In the genomic region with DNA sequence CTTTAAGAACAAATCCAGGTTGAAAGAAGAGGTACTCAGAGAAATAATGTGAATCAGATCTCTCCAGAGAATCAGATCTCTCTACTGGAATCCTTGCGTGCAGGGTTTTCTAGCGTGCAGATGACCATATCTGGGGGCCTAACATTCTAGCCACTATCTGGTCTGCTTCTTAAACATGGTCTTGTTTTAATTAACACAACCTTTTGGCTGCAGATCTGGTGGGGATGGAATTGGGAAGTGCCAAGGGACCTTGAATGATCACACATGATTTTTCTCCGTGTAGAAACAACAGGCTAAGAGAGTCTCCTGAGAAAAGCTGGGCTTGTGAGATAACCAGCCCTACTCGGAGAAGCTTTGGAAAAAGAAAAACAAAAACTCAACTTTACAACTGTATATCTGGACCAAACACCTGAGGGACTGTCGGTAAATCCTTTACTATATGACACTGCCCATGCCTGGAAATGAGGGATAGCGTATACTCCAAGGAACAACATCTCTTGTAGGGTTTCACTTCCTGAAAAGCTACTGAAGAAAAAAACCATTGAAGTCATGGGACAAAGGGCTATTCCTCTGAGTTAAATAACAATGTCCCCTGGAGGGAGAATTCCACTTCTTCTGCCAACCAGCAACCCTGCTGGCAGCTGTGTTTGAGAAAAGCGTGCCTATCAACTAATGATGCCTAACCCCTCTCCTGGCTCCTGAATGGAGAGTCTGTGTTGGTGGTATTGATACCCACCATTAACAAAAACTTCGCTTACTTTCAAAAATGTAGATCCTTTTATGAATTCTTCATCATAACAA, we compare ENCODE assay signal across 24 cellular contexts.
A peak's percentile ranks its signal among the peaks of the same experiment; 100 is the strongest.
DNase-seq lines count a peak whose midpoint lies in the region; ATAC-seq, FAIRE-seq and TF ChIP-seq lines count a peak whose summit lies in the region.
"Had no signal": no experiment of that assay in that cellular context is flagged by ENCODE, and none has a peak within 500 bp of the region (broad histone marks: within the 10 kb centered on the region; RNA-seq: fewer than 3 reads in every experiment).

No MANE protein-coding gene starts in this region.

- intact Hi-C loops in HepG2 (cut with micrococcal nuclease; ENCODE audit: unreplicated experiment) = no loop called here

- no peaks in the 10 kb centered on the region for H3K27me3 ChIP-seq in tibial nerve
- 0 out of 5 replicates have a peak, but pooled peaks cover 0 to 2% of the 10 kb centered on the region in 2 experiments for H3K27me3 ChIP-seq in HepG2 (ENCODE audit: control insufficient read depth in 1 of 2, insufficient read depth in 2 of 2, low read length in 2 of 2)
- H3K27me3 ChIP-seq: hepatocyte, transverse colon had no signal

- no peaks in the 10 kb centered on the region for H3K79me2 ChIP-seq in HepG2 (ENCODE audit: insufficient read depth, low read length)
- H3K79me2 ChIP-seq: hepatocyte had no signal

- no peak for ATAC-seq in HepG2
- ATAC-seq: stimulated activated effector memory CD8-positive, alpha-beta T cell treated with anti-CD3 and anti-CD28 coated beads, Interleukin-12 subunit alpha, Interleukin-12 subunit beta, amount 100 ng/mL, for 72 hours had no signal

- no peak for TF ChIP-seq RAD21 in HepG2 (CRISPR knock-in tag; IDR thresholded peaks at IDR 0.05)

- no TSS peak for BruUV-seq in HepG2 (replicated peaks; lab: Mats Ljungman, UMichigan)

- in situ Hi-C loops in HepG2 (cut with HindIII; ENCODE audit: extremely low pct_ligation_motif_present, low pct_unique_long_range_greater_than_20kb) = no loop called here

- TF ChIP-seq CTCF in AG10803 (conservative IDR thresholded peaks at IDR 0.05; ENCODE audit: low read length) (no peak), osteocyte (IDR thresholded peaks at IDR 0.05) (no peak), tibial nerve (IDR thresholded peaks at IDR 0.05) (no peak), HepG2 (CRISPR knock-in tag; IDR thresholded peaks at IDR 0.05) (no peak)

- H3K4me3 ChIP-seq in AG10803 (ENCODE audit: low read length) (no peak overlapping the region), tibial nerve (no peak overlapping the region), HepG2 (replicated peaks in 1 of 3; ENCODE audit: insufficient read depth in 1 of 3, low read depth in 2 of 3, low read length in 3 of 3) (no peak overlapping the region)
- H3K4me3 ChIP-seq: HAP-1, hepatocyte, transverse colon had no signal

- H3K36me3 ChIP-seq in tibial nerve (no peaks in the 10 kb centered on the region), HepG2 (replicated peaks in 1 of 2; ENCODE audit: control insufficient read depth in 1 of 2, insufficient read depth in 2 of 2, low read length in 2 of 2) (no peaks in the 10 kb centered on the region)
- H3K36me3 ChIP-seq: HAP-1, transverse colon had no signal

- DNase-seq in AG10803 (ENCODE audit: low read depth) (peak; percentile 77), MV-4-11 (lab: John Stamatoyannopoulos, UW) (peak; percentile 53), globus pallidus (ENCODE audit: low spot score) (peak; percentile 41), osteocyte (ENCODE audit: extremely low spot score, unreplicated experiment) (peak; percentile 32), COR-L47 (lab: John Stamatoyannopoulos, UW) (no peak), tibial nerve (ENCODE audit: low spot score in 2 of 2) (no peak), HepG2 (ENCODE audit: low spot score) (no peak), NCI-H774 (lab: John Stamatoyannopoulos, UW) (no peak)
- DNase-seq: activated CD4-positive, alpha-beta T cell treated with anti-CD3 and anti-CD28 coated beads for 48 hours; activated effector memory CD4-positive, alpha-beta T cell treated with Interleukin-2 at 50 U/mL for 16 hours; amniotic stem cell; cerebellar nuclear complex; endodermal cell; KG1; NCI-H1092; NCI-H2107; stimulated activated CD4-positive, alpha-beta T cell treated with anti-CD3 and anti-CD28 coated beads, Interleukin-15, amount 100 ng/mL, for 24 hours; transverse colon had no signal

- H3K9me3 Mint-ChIP-seq in osteocyte (ENCODE audit: unreplicated experiment) = peaks cover 21% of the 10 kb centered on the region
- H3K9me3 Mint-ChIP-seq: endodermal cell; stimulated activated effector memory CD8-positive, alpha-beta T cell treated with anti-CD3 and anti-CD28 coated beads, Interleukin-12 subunit alpha, Interleukin-12 subunit beta, amount 100 ng/mL, for 72 hours had no signal

- no peak overlapping the region for H2AFZ ChIP-seq in HepG2 (ENCODE audit: low read length)
- H2AFZ ChIP-seq: hepatocyte had no signal

- H4K20me1 ChIP-seq in HepG2 (ENCODE audit: insufficient read depth, low read length) = no peaks in the 10 kb centered on the region

- no peak overlapping the region for H3K9ac ChIP-seq in HepG2 (ENCODE audit: insufficient read depth, low read depth, low read length)

- no peak for TF ChIP-seq POLR2A in tibial nerve (IDR thresholded peaks at IDR 0.05)
- TF ChIP-seq POLR2A in HepG2 (IDR thresholded peaks at IDR 0.05; ENCODE audit: insufficient read depth in 1 of 2, low read depth in 2 of 2, low read length in 2 of 2) = no peak

- H3K9me3 ChIP-seq in tibial nerve (no peaks in the 10 kb centered on the region), HepG2 (ENCODE audit: low read length) (no peaks in the 10 kb centered on the region)
- H3K9me3 ChIP-seq: HAP-1, transverse colon had no signal

- H3K27ac Mint-ChIP-seq in osteocyte (ENCODE audit: unreplicated experiment) = peak overlapping the region; percentile 83
- H3K27ac Mint-ChIP-seq: endodermal cell; stimulated activated effector memory CD8-positive, alpha-beta T cell treated with anti-CD3 and anti-CD28 coated beads, Interleukin-12 subunit alpha, Interleukin-12 subunit beta, amount 100 ng/mL, for 72 hours had no signal

- H3K27me3 Mint-ChIP-seq in osteocyte (ENCODE audit: unreplicated experiment) = no peaks in the 10 kb centered on the region

- TF ChIP-seq EP300 in tibial nerve (IDR thresholded peaks at IDR 0.05) (peak in 1 of 2 donors; percentile 26), HepG2 (IDR thresholded peaks at IDR 0.05; ENCODE audit: low read depth in 2 of 2, low read length in 2 of 2) (no peak), HepG2 (CRISPR knock-in tag; IDR thresholded peaks at IDR 0.05; ENCODE audit: borderline replicate concordance) (no peak)

- POLR2A ChIA-PET in HepG2 (lab: Yijun Ruan, JAX) = no interaction called here

- no peak for FAIRE-seq in HepG2 (lab: Jason Lieb, UNC)
- FAIRE-seq: keratinocyte, RCC 7860 had no signal

- H3K27ac ChIP-seq in tibial nerve (peak overlapping the region in 2 of 4 donors; percentile 61 to 65), HepG2 (ENCODE audit: extremely low read length, insufficient read depth, low read length) (no peak overlapping the region)
- H3K27ac ChIP-seq: hepatocyte, transverse colon had no signal

- CTCF ChIA-PET in HepG2 (lab: Yijun Ruan, JAX; ENCODE audit: low intra/inter-chr PET ratio, low total read pairs) = no interaction called here

- WGBS in tibial nerve, 2 donors = 57 to 71% methylated on average over 8 of the region's 8 CpGs
- WGBS in HepG2 (ENCODE audit: low lambda C conversion rate) = 28% methylated on average over 8 of the region's 8 CpGs

- H3K4me1 ChIP-seq in tibial nerve (peaks cover 0 to 79% (median 15%) of the 10 kb centered on the region in 4 donors), HepG2 (ENCODE audit: insufficient read depth, low read length) (no peaks in the 10 kb centered on the region)

- peaks cover 43% of the 10 kb centered on the region for H3K36me3 Mint-ChIP-seq in osteocyte (ENCODE audit: unreplicated experiment)
- H3K36me3 Mint-ChIP-seq: stimulated activated effector memory CD8-positive, alpha-beta T cell treated with anti-CD3 and anti-CD28 coated beads, Interleukin-12 subunit alpha, Interleukin-12 subunit beta, amount 100 ng/mL, for 72 hours had no signal

- no peak overlapping the region for H3K4me3 Mint-ChIP-seq in osteocyte (ENCODE audit: unreplicated experiment)
- H3K4me3 Mint-ChIP-seq: endodermal cell; neural crest cell; stimulated activated effector memory CD8-positive, alpha-beta T cell treated with anti-CD3 and anti-CD28 coated beads, Interleukin-12 subunit alpha, Interleukin-12 subunit beta, amount 100 ng/mL, for 72 hours had no signal

- H3K4me2 ChIP-seq in HepG2 (ENCODE audit: low read depth, low read length) = no peak overlapping the region
- H3K4me2 ChIP-seq: hepatocyte had no signal

- peaks cover 69% of the 10 kb centered on the region for H3K4me1 Mint-ChIP-seq in osteocyte (ENCODE audit: unreplicated experiment)
- H3K4me1 Mint-ChIP-seq: endodermal cell; stimulated activated effector memory CD8-positive, alpha-beta T cell treated with anti-CD3 and anti-CD28 coated beads, Interleukin-12 subunit alpha, Interleukin-12 subunit beta, amount 100 ng/mL, for 72 hours had no signal

TF ChIP-seq in HepG2, 621 proteins besides CTCF, POLR2A, EP300 and RAD21:
- no peak for TF ChIP-seq ERF (CRISPR knock-in tag; IDR thresholded peaks at IDR 0.05)
- TF ChIP-seq ZNF337 (CRISPR knock-in tag; IDR thresholded peaks at IDR 0.05; ENCODE audit: borderline replicate concordance, low read depth) = no peak
- no peak for TF ChIP-seq MYNN (CRISPR knock-in tag; IDR thresholded peaks at IDR 0.05; ENCODE audit: low read depth)

Comparison
In these comparisons a context has a peak if more than half of its experiments do, and no peak if none do; other contexts are left out.
1. DNase-seq: peak in AG10803 (single experiment), MV-4-11 (single experiment), globus pallidus (single experiment) and osteocyte (single experiment); none in COR-L47 (single experiment), tibial nerve (0 of 2), HepG2 (single experiment) and NCI-H774 (single experiment).